1 cellular context compared by ENCODE assay signal in the genomic region with DNA sequence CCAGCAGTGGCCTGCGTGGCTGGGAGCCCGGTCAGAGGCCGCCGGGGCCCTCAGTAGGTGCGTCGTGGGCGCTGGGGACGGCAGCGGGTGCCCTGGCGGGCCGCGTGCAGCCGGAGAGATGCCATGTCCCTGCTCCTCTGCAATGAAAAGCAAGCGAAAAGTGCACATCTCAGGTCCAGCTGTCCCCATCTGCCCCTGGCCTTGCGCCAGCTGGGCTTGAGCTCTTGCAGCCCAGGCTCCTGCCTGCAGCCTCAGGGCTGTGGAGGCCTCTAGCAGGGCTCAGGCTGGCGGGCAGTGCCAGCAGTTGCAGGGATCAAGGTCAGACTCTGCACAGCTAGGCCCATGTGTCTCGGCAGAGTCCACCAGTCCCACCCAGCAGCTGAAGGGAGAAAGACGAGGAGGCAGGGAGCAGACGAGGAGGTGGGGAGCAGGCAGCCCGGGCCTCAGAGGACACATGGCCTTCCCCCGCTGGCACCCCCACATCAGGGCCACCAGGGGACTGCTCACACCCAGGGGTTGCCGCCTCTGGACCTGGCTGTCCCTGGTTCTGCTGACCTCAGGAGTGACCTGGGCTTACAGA.
A peak's percentile ranks its signal among the peaks of the same experiment; 100 is the strongest.
TF ChIP-seq lines count a peak whose summit lies in the region.

No MANE protein-coding gene starts in this region.

TF ChIP-seq in HepG2, 621 proteins besides CTCF, POLR2A, EP300 and RAD21 (continued from another document and continues in another):
- TF ChIP-seq, protein P1, sequence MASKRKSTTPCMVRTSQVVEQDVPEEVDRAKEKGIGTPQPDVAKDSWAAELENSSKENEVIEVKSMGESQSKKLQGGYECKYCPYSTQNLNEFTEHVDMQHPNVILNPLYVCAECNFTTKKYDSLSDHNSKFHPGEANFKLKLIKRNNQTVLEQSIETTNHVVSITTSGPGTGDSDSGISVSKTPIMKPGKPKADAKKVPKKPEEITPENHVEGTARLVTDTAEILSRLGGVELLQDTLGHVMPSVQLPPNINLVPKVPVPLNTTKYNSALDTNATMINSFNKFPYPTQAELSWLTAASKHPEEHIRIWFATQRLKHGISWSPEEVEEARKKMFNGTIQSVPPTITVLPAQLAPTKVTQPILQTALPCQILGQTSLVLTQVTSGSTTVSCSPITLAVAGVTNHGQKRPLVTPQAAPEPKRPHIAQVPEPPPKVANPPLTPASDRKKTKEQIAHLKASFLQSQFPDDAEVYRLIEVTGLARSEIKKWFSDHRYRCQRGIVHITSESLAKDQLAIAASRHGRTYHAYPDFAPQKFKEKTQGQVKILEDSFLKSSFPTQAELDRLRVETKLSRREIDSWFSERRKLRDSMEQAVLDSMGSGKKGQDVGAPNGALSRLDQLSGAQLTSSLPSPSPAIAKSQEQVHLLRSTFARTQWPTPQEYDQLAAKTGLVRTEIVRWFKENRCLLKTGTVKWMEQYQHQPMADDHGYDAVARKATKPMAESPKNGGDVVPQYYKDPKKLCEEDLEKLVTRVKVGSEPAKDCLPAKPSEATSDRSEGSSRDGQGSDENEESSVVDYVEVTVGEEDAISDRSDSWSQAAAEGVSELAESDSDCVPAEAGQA (IDR thresholded peaks at IDR 0.05; ENCODE audit: low read depth): no peak; the same call in 1 of the 2 replicates
- TF ChIP-seq, protein P1 (CRISPR knock-in tag; IDR thresholded peaks at IDR 0.05; ENCODE audit: borderline replicate concordance): no peak
- TF ChIP-seq TBP (CRISPR knock-in tag; IDR thresholded peaks at IDR 0.05): no peak
- TF ChIP-seq SMARCE1 (IDR thresholded peaks at IDR 0.05; ENCODE audit: borderline replicate concordance): no peak
- TF ChIP-seq MEIS2 (CRISPR knock-in tag; IDR thresholded peaks at IDR 0.05): peak; percentile 79
- TF ChIP-seq, protein P2, sequence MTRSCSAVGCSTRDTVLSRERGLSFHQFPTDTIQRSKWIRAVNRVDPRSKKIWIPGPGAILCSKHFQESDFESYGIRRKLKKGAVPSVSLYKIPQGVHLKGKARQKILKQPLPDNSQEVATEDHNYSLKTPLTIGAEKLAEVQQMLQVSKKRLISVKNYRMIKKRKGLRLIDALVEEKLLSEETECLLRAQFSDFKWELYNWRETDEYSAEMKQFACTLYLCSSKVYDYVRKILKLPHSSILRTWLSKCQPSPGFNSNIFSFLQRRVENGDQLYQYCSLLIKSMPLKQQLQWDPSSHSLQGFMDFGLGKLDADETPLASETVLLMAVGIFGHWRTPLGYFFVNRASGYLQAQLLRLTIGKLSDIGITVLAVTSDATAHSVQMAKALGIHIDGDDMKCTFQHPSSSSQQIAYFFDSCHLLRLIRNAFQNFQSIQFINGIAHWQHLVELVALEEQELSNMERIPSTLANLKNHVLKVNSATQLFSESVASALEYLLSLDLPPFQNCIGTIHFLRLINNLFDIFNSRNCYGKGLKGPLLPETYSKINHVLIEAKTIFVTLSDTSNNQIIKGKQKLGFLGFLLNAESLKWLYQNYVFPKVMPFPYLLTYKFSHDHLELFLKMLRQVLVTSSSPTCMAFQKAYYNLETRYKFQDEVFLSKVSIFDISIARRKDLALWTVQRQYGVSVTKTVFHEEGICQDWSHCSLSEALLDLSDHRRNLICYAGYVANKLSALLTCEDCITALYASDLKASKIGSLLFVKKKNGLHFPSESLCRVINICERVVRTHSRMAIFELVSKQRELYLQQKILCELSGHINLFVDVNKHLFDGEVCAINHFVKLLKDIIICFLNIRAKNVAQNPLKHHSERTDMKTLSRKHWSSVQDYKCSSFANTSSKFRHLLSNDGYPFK (CRISPR knock-in tag; IDR thresholded peaks at IDR 0.05; ENCODE audit: borderline replicate concordance): peak; percentile 71; the same call in 1 of the 2 replicates
- TF ChIP-seq, protein P3, sequence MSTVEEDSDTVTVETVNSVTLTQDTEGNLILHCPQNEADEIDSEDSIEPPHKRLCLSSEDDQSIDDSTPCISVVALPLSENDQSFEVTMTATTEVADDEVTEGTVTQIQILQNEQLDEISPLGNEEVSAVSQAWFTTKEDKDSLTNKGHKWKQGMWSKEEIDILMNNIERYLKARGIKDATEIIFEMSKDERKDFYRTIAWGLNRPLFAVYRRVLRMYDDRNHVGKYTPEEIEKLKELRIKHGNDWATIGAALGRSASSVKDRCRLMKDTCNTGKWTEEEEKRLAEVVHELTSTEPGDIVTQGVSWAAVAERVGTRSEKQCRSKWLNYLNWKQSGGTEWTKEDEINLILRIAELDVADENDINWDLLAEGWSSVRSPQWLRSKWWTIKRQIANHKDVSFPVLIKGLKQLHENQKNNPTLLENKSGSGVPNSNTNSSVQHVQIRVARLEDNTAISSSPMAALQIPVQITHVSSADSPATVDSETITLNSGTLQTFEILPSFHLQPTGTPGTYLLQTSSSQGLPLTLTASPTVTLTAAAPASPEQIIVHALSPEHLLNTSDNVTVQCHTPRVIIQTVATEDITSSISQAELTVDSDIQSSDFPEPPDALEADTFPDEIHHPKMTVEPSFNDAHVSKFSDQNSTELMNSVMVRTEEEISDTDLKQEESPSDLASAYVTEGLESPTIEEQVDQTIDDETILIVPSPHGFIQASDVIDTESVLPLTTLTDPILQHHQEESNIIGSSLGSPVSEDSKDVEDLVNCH (CRISPR knock-in tag; IDR thresholded peaks at IDR 0.05): no peak
- TF ChIP-seq MXI1 (IDR thresholded peaks at IDR 0.05; ENCODE audit: borderline replicate concordance, low read depth, low read length): peak; percentile 72; the same call in 1 of the 3 replicates
- no peak for TF ChIP-seq SMYD3 (CRISPR knock-in tag; IDR thresholded peaks at IDR 0.05)
- TF ChIP-seq ZNF572 (CRISPR knock-in tag; IDR thresholded peaks at IDR 0.05): peak; percentile 36
- TF ChIP-seq, protein P4, sequence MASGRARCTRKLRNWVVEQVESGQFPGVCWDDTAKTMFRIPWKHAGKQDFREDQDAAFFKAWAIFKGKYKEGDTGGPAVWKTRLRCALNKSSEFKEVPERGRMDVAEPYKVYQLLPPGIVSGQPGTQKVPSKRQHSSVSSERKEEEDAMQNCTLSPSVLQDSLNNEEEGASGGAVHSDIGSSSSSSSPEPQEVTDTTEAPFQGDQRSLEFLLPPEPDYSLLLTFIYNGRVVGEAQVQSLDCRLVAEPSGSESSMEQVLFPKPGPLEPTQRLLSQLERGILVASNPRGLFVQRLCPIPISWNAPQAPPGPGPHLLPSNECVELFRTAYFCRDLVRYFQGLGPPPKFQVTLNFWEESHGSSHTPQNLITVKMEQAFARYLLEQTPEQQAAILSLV (CRISPR knock-in tag; IDR thresholded peaks at IDR 0.05; ENCODE audit: borderline replicate concordance): peak; percentile 84
- TF ChIP-seq, protein P5, sequence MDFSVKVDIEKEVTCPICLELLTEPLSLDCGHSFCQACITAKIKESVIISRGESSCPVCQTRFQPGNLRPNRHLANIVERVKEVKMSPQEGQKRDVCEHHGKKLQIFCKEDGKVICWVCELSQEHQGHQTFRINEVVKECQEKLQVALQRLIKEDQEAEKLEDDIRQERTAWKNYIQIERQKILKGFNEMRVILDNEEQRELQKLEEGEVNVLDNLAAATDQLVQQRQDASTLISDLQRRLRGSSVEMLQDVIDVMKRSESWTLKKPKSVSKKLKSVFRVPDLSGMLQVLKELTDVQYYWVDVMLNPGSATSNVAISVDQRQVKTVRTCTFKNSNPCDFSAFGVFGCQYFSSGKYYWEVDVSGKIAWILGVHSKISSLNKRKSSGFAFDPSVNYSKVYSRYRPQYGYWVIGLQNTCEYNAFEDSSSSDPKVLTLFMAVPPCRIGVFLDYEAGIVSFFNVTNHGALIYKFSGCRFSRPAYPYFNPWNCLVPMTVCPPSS (IDR thresholded peaks at IDR 0.05): no peak
- TF ChIP-seq JUN (CRISPR knock-in tag; IDR thresholded peaks at IDR 0.05): peak; percentile 64; the same call in 1 of the 2 replicates
- TF ChIP-seq, protein P6, sequence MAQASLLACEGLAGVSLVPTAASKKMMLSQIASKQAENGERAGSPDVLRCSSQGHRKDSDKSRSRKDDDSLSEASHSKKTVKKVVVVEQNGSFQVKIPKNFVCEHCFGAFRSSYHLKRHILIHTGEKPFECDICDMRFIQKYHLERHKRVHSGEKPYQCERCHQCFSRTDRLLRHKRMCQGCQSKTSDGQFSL (CRISPR knock-in tag; IDR thresholded peaks at IDR 0.05): peak; percentile 65; the same call in 1 of the 2 replicates
- no peak; the same call in 1 of the 2 replicates for TF ChIP-seq ZNF260 (CRISPR knock-in tag; IDR thresholded peaks at IDR 0.05; ENCODE audit: borderline replicate concordance, low read depth)
- no peak for TF ChIP-seq RBM22 (optimal IDR thresholded peaks at IDR 0.05; ENCODE audit: low read length)
- TF ChIP-seq ZNF138 (CRISPR knock-in tag; IDR thresholded peaks at IDR 0.05; ENCODE audit: low read depth): no peak; the same call in 1 of the 2 replicates
- TF ChIP-seq ZNF761 (CRISPR knock-in tag; conservative IDR thresholded peaks at IDR 0.05): peak; percentile 68; the same call in 1 of the 2 replicates
- TF ChIP-seq FOXM1 (CRISPR knock-in tag; IDR thresholded peaks at IDR 0.05): no peak
- TF ChIP-seq AGO2 (optimal IDR thresholded peaks at IDR 0.05; ENCODE audit: low read depth, low read length): peak; percentile 99
- 0 out of 2 replicates have a peak, but pooled peaks have one; percentile 15 for TF ChIP-seq KLF12 (CRISPR knock-in tag; IDR thresholded peaks at IDR 0.05; ENCODE audit: borderline replicate concordance)
- TF ChIP-seq, protein P7, sequence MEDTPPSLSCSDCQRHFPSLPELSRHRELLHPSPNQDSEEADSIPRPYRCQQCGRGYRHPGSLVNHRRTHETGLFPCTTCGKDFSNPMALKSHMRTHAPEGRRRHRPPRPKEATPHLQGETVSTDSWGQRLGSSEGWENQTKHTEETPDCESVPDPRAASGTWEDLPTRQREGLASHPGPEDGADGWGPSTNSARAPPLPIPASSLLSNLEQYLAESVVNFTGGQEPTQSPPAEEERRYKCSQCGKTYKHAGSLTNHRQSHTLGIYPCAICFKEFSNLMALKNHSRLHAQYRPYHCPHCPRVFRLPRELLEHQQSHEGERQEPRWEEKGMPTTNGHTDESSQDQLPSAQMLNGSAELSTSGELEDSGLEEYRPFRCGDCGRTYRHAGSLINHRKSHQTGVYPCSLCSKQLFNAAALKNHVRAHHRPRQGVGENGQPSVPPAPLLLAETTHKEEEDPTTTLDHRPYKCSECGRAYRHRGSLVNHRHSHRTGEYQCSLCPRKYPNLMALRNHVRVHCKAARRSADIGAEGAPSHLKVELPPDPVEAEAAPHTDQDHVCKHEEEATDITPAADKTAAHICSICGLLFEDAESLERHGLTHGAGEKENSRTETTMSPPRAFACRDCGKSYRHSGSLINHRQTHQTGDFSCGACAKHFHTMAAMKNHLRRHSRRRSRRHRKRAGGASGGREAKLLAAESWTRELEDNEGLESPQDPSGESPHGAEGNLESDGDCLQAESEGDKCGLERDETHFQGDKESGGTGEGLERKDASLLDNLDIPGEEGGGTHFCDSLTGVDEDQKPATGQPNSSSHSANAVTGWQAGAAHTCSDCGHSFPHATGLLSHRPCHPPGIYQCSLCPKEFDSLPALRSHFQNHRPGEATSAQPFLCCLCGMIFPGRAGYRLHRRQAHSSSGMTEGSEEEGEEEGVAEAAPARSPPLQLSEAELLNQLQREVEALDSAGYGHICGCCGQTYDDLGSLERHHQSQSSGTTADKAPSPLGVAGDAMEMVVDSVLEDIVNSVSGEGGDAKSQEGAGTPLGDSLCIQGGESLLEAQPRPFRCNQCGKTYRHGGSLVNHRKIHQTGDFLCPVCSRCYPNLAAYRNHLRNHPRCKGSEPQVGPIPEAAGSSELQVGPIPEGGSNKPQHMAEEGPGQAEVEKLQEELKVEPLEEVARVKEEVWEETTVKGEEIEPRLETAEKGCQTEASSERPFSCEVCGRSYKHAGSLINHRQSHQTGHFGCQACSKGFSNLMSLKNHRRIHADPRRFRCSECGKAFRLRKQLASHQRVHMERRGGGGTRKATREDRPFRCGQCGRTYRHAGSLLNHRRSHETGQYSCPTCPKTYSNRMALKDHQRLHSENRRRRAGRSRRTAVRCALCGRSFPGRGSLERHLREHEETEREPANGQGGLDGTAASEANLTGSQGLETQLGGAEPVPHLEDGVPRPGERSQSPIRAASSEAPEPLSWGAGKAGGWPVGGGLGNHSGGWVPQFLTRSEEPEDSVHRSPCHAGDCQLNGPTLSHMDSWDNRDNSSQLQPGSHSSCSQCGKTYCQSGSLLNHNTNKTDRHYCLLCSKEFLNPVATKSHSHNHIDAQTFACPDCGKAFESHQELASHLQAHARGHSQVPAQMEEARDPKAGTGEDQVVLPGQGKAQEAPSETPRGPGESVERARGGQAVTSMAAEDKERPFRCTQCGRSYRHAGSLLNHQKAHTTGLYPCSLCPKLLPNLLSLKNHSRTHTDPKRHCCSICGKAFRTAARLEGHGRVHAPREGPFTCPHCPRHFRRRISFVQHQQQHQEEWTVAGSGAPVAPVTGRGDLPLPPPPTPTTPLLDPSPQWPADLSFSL (CRISPR knock-in tag; IDR thresholded peaks at IDR 0.05): no peak
- TF ChIP-seq ZNF3 (CRISPR knock-in tag; IDR thresholded peaks at IDR 0.05): no peak
- TF ChIP-seq PHF21A (CRISPR knock-in tag; IDR thresholded peaks at IDR 0.05): peak; percentile 70
- TF ChIP-seq, protein P8, sequence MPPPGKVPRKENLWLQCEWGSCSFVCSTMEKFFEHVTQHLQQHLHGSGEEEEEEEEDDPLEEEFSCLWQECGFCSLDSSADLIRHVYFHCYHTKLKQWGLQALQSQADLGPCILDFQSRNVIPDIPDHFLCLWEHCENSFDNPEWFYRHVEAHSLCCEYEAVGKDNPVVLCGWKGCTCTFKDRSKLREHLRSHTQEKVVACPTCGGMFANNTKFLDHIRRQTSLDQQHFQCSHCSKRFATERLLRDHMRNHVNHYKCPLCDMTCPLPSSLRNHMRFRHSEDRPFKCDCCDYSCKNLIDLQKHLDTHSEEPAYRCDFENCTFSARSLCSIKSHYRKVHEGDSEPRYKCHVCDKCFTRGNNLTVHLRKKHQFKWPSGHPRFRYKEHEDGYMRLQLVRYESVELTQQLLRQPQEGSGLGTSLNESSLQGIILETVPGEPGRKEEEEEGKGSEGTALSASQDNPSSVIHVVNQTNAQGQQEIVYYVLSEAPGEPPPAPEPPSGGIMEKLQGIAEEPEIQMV (CRISPR knock-in tag; IDR thresholded peaks at IDR 0.05; ENCODE audit: low read depth): no peak
- TF ChIP-seq KDM2A (CRISPR knock-in tag; IDR thresholded peaks at IDR 0.05; ENCODE audit: borderline replicate concordance, low read depth): peak; percentile 83
- TF ChIP-seq PITX1 (CRISPR knock-in tag; IDR thresholded peaks at IDR 0.05): peak; percentile 81
- TF ChIP-seq ZNF607 (CRISPR knock-in tag; IDR thresholded peaks at IDR 0.05; ENCODE audit: borderline replicate concordance): no peak
